Comparison of ENCODE assay signal across 8 cellular contexts in genomic region chr1:155175927-155176371, GRCh38. TPM values are rescaled to one million over a fixed set of nuclear protein-coding genes. Genes with fewer than 3 reads are reported as not detected.
A peak's percentile ranks its signal among the peaks of the same experiment; 100 is the strongest.
DNase-seq lines count a peak whose midpoint lies in the region; ATAC-seq and TF ChIP-seq lines count a peak whose summit lies in the region.

No MANE protein-coding gene starts in this region.

- ATAC-seq in GM18870 (IDR thresholded peaks at IDR 0.05; ENCODE audit: unreplicated experiment) = no peak

- peaks cover 20% of the 10 kb centered on the region for H3K36me3 Mint-ChIP-seq in activated CD4-positive, alpha-beta memory T cell treated with anti-CD3 and anti-CD28 coated beads for 36 hours
- peaks cover 4% of the 10 kb centered on the region for H3K36me3 Mint-ChIP-seq in nephron (ENCODE audit: low read depth)

- H3K27me3 Mint-ChIP-seq in activated CD4-positive, alpha-beta memory T cell treated with anti-CD3 and anti-CD28 coated beads for 36 hours = no peaks in the 10 kb centered on the region
- H3K27me3 Mint-ChIP-seq in nephron (ENCODE audit: low read depth) = peaks cover 13% of the 10 kb centered on the region

- H3K4me3 Mint-ChIP-seq in activated CD4-positive, alpha-beta memory T cell treated with anti-CD3 and anti-CD28 coated beads for 36 hours = no peak overlapping the region
- peak overlapping the region; percentile 62 to 74 (median 62) for H3K4me3 Mint-ChIP-seq in nephron

- peak; percentile 14 for DNase-seq in NCI-H1436 (lab: John Stamatoyannopoulos, UW)
- no peak for DNase-seq in NCI-H1436 treated with DMSO at 0.1 percent for 48 hours (lab: John Stamatoyannopoulos, UW)
- DNase-seq in HT-29 (ENCODE audit: low spot score) = peak; percentile 50
- peak; percentile 47 for DNase-seq in activated CD4-positive, alpha-beta memory T cell treated with anti-CD3 and anti-CD28 coated beads for 36 hours
- no peak for DNase-seq in NCI-H128 (lab: John Stamatoyannopoulos, UW; ENCODE audit: unreplicated experiment)
- no peak for DNase-seq in cortex of kidney (lab: John Stamatoyannopoulos, UW)

- POLR2A ChIA-PET in activated CD4-positive, alpha-beta memory T cell treated with anti-CD3 and anti-CD28 coated beads for 36 hours (lab: Charles Lee) = interaction anchor here (1.5 to 7.5 kb wide), 4 partner anchors 9 to 91 kb away, joined by 5 to 70 read pairs (median 13); no protein-coding TSS in a partner anchor

- H3K27ac Mint-ChIP-seq in activated CD4-positive, alpha-beta memory T cell treated with anti-CD3 and anti-CD28 coated beads for 36 hours = no peak overlapping the region
- peak overlapping the region in 2 of 3 experiments; percentile 4 to 20 for H3K27ac Mint-ChIP-seq in nephron

- CTCF ChIA-PET in activated CD4-positive, alpha-beta memory T cell treated with anti-CD3 and anti-CD28 coated beads for 36 hours (lab: Charles Lee) = interaction anchor here (0.9 to 8.5 kb wide), 14 partner anchors 8 to 239 kb away, joined by 3 to 201 read pairs (median 6); partner anchors contain the start of genes MTX1, PMVK, SLC50A1 and THBS3

- H3K9me3 Mint-ChIP-seq in activated CD4-positive, alpha-beta memory T cell treated with anti-CD3 and anti-CD28 coated beads for 36 hours = no peaks in the 10 kb centered on the region
- H3K9me3 Mint-ChIP-seq in nephron = no peaks in the 10 kb centered on the region

- intact Hi-C loops in activated CD4-positive, alpha-beta memory T cell treated with anti-CD3 and anti-CD28 coated beads for 36 hours (cut with micrococcal nuclease) = loop anchor here (1.0 kb wide), 1 partner anchor 50 kb away; no protein-coding TSS in a partner anchor

- TF ChIP-seq CTCF in nephron (IDR thresholded peaks at IDR 0.05; ENCODE audit: unreplicated experiment in 3 of 3) = no peak

- peaks cover 44% of the 10 kb centered on the region for H3K4me1 Mint-ChIP-seq in activated CD4-positive, alpha-beta memory T cell treated with anti-CD3 and anti-CD28 coated beads for 36 hours (ENCODE audit: low read depth)
- peaks cover 25% of the 10 kb centered on the region for H3K4me1 Mint-ChIP-seq in nephron

RNA-seq across cellular contexts. Expression of gene TRIM46, which starts 2.3 kb away (rescaled TPM):
- total RNA-seq in HT-29 (2014; rRNA removed; shearing (Covaris generic)) = not detected in 2 replicates
- total RNA-seq in activated CD4-positive, alpha-beta memory T cell treated with anti-CD3 and anti-CD28 coated beads for 36 hours = 1 to 10 TPM; 6.3 to 7.1 TPM

RNA-seq across cellular contexts. Expression of gene KRTCAP2, which starts 2.8 kb away (rescaled TPM):
- 107 and 128 TPM in 2 replicates for total RNA-seq in HT-29 (2014; rRNA removed; shearing (Covaris generic))
- 100 to 1,000 TPM; 138 to 146 TPM for total RNA-seq in activated CD4-positive, alpha-beta memory T cell treated with anti-CD3 and anti-CD28 coated beads for 36 hours

RNA-seq across cellular contexts. Expression of gene THBS3, which starts 31.7 kb away (rescaled TPM):
- 4.2 and 7.6 TPM in 2 replicates for total RNA-seq in HT-29 (2014; rRNA removed; shearing (Covaris generic))
- total RNA-seq in activated CD4-positive, alpha-beta memory T cell treated with anti-CD3 and anti-CD28 coated beads for 36 hours = 10 to 100 TPM; 15.6 to 17.3 TPM

RNA-seq across cellular contexts. Expression of gene MTX1, which starts 32.5 kb away (rescaled TPM):
- 72.2 and 86.8 TPM in 2 replicates for total RNA-seq in HT-29 (2014; rRNA removed; shearing (Covaris generic))
- total RNA-seq in activated CD4-positive, alpha-beta memory T cell treated with anti-CD3 and anti-CD28 coated beads for 36 hours = 10 to 100 TPM; 45.2 to 47.9 TPM

RNA-seq across cellular contexts. Expression of gene DPM3, which starts 35.6 kb away (rescaled TPM):
- total RNA-seq in HT-29 (2014; rRNA removed; shearing (Covaris generic)) = 86.2 and 100 TPM in 2 replicates
- 10 to 100 TPM; 34.1 to 37.7 TPM for total RNA-seq in activated CD4-positive, alpha-beta memory T cell treated with anti-CD3 and anti-CD28 coated beads for 36 hours

Comparison
In these comparisons a context has a peak if more than half of its experiments do, and no peak if none do; other contexts are left out.
1. DNase-seq: peak in NCI-H1436 (single experiment), HT-29 (single experiment) and activated CD4-positive, alpha-beta memory T cell treated with anti-CD3 and anti-CD28 coated beads for 36 hours (single experiment); none in NCI-H1436 treated with DMSO at 0.1 percent for 48 hours (single experiment), NCI-H128 (single experiment) and cortex of kidney (single experiment).